Comparison of ENCODE assay signal across 9 cellular contexts in genomic region chr6:9553002-9553401, GRCh38.
"Had no signal": no experiment of that assay in that cellular context is flagged by ENCODE, and none has a peak within 500 bp of the region (broad histone marks: within the 10 kb centered on the region; RNA-seq: fewer than 3 reads in every experiment).

No MANE protein-coding gene starts in this region.

- H3K27ac ChIP-seq: HL-60 had no signal

- H3K4me3 ChIP-seq: GM23338 had no signal

- H2AFZ ChIP-seq: GM23338 had no signal

- ATAC-seq: GM23338, HepG2 had no signal

- H3K4me2 ChIP-seq: GM23338 had no signal

- FAIRE-seq: H1, H54, HepG2 had no signal

- DNase-seq: H9, HCEC 1CT, HFFc6, KG1 had no signal
